Comparison of ENCODE assay signal across 1 cellular context in the genomic region with DNA sequence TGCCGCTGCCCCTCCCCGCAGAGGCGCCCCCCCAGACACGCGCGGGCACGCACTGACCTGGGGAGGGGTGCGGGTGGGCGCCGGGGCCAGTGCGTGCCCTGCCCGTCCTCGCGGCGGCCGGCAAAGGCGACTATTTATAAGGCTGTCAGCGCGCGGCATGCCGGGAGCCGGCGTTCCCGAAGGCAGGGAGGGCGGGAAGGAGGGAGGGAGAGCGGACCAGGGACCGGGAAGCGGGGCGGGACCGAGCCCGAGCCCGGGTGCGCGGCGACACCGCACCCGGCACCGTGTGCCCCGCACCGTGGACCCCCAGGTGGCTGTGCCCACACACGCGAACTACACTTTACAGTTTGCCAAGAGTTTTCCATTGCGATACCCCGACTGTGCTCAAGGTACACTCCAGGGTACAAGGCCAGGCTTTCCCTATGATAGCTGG.
A peak's percentile ranks its signal among the peaks of the same experiment; 100 is the strongest.
TF ChIP-seq lines count a peak whose summit lies in the region.

A gene with protein sequence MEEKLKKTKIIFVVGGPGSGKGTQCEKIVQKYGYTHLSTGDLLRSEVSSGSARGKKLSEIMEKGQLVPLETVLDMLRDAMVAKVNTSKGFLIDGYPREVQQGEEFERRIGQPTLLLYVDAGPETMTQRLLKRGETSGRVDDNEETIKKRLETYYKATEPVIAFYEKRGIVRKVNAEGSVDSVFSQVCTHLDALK (minus strand): TSS at position 110 of the 433 bp plus-strand sequence. CDS start 3,058 bp downstream, outside the sequence.

TF ChIP-seq in IMR-90, 13 proteins besides CTCF, POLR2A, EP300 and RAD21:
- TF ChIP-seq SMC3 (IDR thresholded peaks at IDR 0.05; ENCODE audit: low read depth, low read length) = no peak
- no peak for TF ChIP-seq FOS (IDR thresholded peaks at IDR 0.05; ENCODE audit: low read depth, low read length)
- peak; percentile 61; the same call in 1 of the 2 replicates for TF ChIP-seq MXI1 (IDR thresholded peaks at IDR 0.05; ENCODE audit: borderline replicate concordance, low read depth, low read length)
- peak; percentile 76; the same call in 1 of the 2 replicates for TF ChIP-seq MAZ (IDR thresholded peaks at IDR 0.05; ENCODE audit: borderline replicate concordance, low read depth, low read length)
- TF ChIP-seq, protein P1, sequence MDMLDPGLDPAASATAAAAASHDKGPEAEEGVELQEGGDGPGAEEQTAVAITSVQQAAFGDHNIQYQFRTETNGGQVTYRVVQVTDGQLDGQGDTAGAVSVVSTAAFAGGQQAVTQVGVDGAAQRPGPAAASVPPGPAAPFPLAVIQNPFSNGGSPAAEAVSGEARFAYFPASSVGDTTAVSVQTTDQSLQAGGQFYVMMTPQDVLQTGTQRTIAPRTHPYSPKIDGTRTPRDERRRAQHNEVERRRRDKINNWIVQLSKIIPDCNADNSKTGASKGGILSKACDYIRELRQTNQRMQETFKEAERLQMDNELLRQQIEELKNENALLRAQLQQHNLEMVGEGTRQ (IDR thresholded peaks at IDR 0.05; ENCODE audit: low read depth, low read length) = no peak
- TF ChIP-seq RCOR1 (IDR thresholded peaks at IDR 0.05; ENCODE audit: insufficient replicate concordance, low read length) = no peak
- TF ChIP-seq MAFK (IDR thresholded peaks at IDR 0.05; ENCODE audit: low read depth, low read length) = no peak
- no peak for TF ChIP-seq CEBPB (IDR thresholded peaks at IDR 0.05; ENCODE audit: low read depth, low read length)
- TF ChIP-seq, protein P2, sequence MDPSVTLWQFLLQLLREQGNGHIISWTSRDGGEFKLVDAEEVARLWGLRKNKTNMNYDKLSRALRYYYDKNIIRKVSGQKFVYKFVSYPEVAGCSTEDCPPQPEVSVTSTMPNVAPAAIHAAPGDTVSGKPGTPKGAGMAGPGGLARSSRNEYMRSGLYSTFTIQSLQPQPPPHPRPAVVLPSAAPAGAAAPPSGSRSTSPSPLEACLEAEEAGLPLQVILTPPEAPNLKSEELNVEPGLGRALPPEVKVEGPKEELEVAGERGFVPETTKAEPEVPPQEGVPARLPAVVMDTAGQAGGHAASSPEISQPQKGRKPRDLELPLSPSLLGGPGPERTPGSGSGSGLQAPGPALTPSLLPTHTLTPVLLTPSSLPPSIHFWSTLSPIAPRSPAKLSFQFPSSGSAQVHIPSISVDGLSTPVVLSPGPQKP (IDR thresholded peaks at IDR 0.05; ENCODE audit: borderline replicate concordance, low read depth, low read length) = no peak
- no peak for TF ChIP-seq CHD1 (IDR thresholded peaks at IDR 0.05; ENCODE audit: low read depth, low read length)
